In the genomic region with DNA sequence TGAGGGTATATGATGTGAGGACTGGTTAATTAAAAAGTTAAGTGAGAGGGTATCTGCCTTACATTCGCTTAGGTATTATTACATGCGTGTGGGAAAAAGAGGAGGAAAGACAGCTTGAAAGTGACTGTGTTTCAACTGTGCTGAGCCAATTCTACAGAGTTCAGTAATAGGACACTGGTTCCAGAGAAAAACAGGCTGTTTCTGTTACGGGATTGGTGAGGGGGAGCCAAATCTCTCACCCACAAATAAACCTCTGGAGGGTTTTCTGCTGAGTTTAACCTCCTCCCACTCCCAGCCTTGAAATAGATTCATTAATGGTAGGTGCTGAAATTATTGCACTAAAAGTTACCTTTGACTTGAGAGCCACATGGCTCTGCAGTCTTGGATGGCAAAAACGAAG, we compare ENCODE assay signal across 1 cellular context.
TF ChIP-seq lines count a peak whose summit lies in the region.

No MANE protein-coding gene starts in this region.

TF ChIP-seq in A549, 52 proteins besides CTCF, POLR2A, EP300 and RAD21:
- TF ChIP-seq, protein P1, sequence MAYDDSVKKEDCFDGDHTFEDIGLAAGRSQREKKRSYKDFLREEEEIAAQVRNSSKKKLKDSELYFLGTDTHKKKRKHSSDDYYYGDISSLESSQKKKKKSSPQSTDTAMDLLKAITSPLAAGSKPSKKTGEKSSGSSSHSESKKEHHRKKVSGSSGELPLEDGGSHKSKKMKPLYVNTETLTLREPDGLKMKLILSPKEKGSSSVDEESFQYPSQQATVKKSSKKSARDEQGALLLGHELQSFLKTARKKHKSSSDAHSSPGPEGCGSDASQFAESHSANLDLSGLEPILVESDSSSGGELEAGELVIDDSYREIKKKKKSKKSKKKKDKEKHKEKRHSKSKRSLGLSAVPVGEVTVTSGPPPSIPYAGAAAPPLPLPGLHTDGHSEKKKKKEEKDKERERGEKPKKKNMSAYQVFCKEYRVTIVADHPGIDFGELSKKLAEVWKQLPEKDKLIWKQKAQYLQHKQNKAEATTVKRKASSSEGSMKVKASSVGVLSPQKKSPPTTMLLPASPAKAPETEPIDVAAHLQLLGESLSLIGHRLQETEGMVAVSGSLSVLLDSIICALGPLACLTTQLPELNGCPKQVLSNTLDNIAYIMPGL (CRISPR knock-in tag; IDR thresholded peaks at IDR 0.05; ENCODE audit: borderline replicate concordance) = no peak
- TF ChIP-seq GATA3 (IDR thresholded peaks at IDR 0.05; ENCODE audit: borderline replicate concordance) = no peak
- no peak for TF ChIP-seq MAFK (IDR thresholded peaks at IDR 0.05; ENCODE audit: partially characterized antibody)
- no peak for TF ChIP-seq CHD2 (IDR thresholded peaks at IDR 0.05; ENCODE audit: low read length, partially characterized antibody)
- TF ChIP-seq USF2 (IDR thresholded peaks at IDR 0.05) = no peak
- no peak for TF ChIP-seq MAX (IDR thresholded peaks at IDR 0.05)
- TF ChIP-seq, protein P2, sequence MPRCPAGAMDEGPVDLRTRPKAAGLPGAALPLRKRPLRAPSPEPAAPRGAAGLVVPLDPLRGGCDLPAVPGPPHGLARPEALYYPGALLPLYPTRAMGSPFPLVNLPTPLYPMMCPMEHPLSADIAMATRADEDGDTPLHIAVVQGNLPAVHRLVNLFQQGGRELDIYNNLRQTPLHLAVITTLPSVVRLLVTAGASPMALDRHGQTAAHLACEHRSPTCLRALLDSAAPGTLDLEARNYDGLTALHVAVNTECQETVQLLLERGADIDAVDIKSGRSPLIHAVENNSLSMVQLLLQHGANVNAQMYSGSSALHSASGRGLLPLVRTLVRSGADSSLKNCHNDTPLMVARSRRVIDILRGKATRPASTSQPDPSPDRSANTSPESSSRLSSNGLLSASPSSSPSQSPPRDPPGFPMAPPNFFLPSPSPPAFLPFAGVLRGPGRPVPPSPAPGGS (IDR thresholded peaks at IDR 0.05) = no peak
- TF ChIP-seq NPAS2 (CRISPR knock-in tag; IDR thresholded peaks at IDR 0.05; ENCODE audit: borderline replicate concordance) = no peak
- TF ChIP-seq HOXB13 (CRISPR knock-in tag; IDR thresholded peaks at IDR 0.05; ENCODE audit: low read depth) = no peak
- TF ChIP-seq ZFP36 (IDR thresholded peaks at IDR 0.05; ENCODE audit: borderline replicate concordance, partially characterized antibody) = no peak
- TF ChIP-seq TFCP2L1 (CRISPR knock-in tag; IDR thresholded peaks at IDR 0.05) = no peak
- no peak for TF ChIP-seq POLR2AphosphoS2 (conservative IDR thresholded peaks at IDR 0.05; ENCODE audit: low read length)
- TF ChIP-seq, protein P3, sequence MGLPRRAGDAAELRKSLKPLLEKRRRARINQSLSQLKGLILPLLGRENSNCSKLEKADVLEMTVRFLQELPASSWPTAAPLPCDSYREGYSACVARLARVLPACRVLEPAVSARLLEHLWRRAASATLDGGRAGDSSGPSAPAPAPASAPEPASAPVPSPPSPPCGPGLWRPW (IDR thresholded peaks at IDR 0.05) = no peak
- TF ChIP-seq HDAC2 (IDR thresholded peaks at IDR 0.05) = no peak
